16 cellular contexts compared by ENCODE assay signal in genomic region chr2:200399046-200399445, GRCh38.
DNase-seq lines count a peak whose midpoint lies in the region; TF ChIP-seq lines count a peak whose summit lies in the region.
"Had no signal": no experiment of that assay in that cellular context is flagged by ENCODE, and none has a peak within 500 bp of the region (broad histone marks: within the 10 kb centered on the region; RNA-seq: fewer than 3 reads in every experiment).

No MANE protein-coding gene starts in this region.

- H3K27me3 Mint-ChIP-seq in Caco-2 (ENCODE audit: insufficient read depth, unreplicated experiment): no peaks in the 10 kb centered on the region

- H3K4me3 Mint-ChIP-seq in Caco-2 (ENCODE audit: unreplicated experiment): no peak overlapping the region
- H3K4me3 Mint-ChIP-seq: activated CD8-positive, alpha-beta T cell treated with anti-CD3 and anti-CD28 coated beads, Interleukin-2, amount 10 ng/mL, durations not matched to agents 7 days and 5 days; H9 had no signal

- no peaks in the 10 kb centered on the region for H3K9me3 ChIP-seq in osteoblast (ENCODE audit: low read depth, low read length)
- H3K9me3 ChIP-seq in ovary: no peaks in the 10 kb centered on the region
- H3K9me3 ChIP-seq in Caco-2: no peaks in the 10 kb centered on the region
- H3K9me3 ChIP-seq: colonic mucosa, tibial nerve had no signal

- H2AFZ ChIP-seq in osteoblast (ENCODE audit: low read length): no peak overlapping the region

- H3K27me3 ChIP-seq in osteoblast (ENCODE audit: insufficient read depth, low read length) (no peaks in the 10 kb centered on the region), ovary (no peaks in the 10 kb centered on the region), Caco-2 (replicated peaks; ENCODE audit: control insufficient read depth, insufficient read depth, low read length) (no peaks in the 10 kb centered on the region)
- H3K27me3 ChIP-seq: colonic mucosa, tibial nerve had no signal

- 92 to 97% (median 95%) methylated on average over 1 of the region's 1 CpG for WGBS in ovary, 3 donors

- H4K20me1 ChIP-seq in osteoblast (ENCODE audit: insufficient read depth, low read length): no peaks in the 10 kb centered on the region

- H3K36me3 ChIP-seq in osteoblast (ENCODE audit: insufficient read depth, low read length) (no peaks in the 10 kb centered on the region), ovary (no peaks in the 10 kb centered on the region), Caco-2 (ENCODE audit: control insufficient read depth, insufficient read depth, low read length) (no peaks in the 10 kb centered on the region)
- H3K36me3 ChIP-seq: colonic mucosa had no signal

- H3K27ac Mint-ChIP-seq in Caco-2 (ENCODE audit: unreplicated experiment): no peak overlapping the region
- H3K27ac Mint-ChIP-seq: activated CD8-positive, alpha-beta T cell treated with anti-CD3 and anti-CD28 coated beads, Interleukin-2, amount 10 ng/mL, durations not matched to agents 7 days and 5 days had no signal

- H3K27ac ChIP-seq in osteoblast (ENCODE audit: low read depth, low read length) (peak overlapping the region; percentile 51), ovary (no peak overlapping the region)
- H3K27ac ChIP-seq: 22Rv1, colonic mucosa, tibial nerve had no signal

- peaks cover 38% of the 10 kb centered on the region for H3K4me1 Mint-ChIP-seq in Caco-2 (ENCODE audit: low read depth, unreplicated experiment)

- peaks cover 62% of the 10 kb centered on the region for H3K36me3 Mint-ChIP-seq in Caco-2 (ENCODE audit: insufficient read depth, unreplicated experiment)

- H3K4me1 ChIP-seq in osteoblast (ENCODE audit: insufficient read depth, low read length): peaks cover 21% of the 10 kb centered on the region
- no peaks in the 10 kb centered on the region for H3K4me1 ChIP-seq in ovary (ENCODE audit: insufficient read depth)
- peaks cover 38% of the 10 kb centered on the region for H3K4me1 ChIP-seq in Caco-2

- intact Hi-C loops in ovary (cut with DNase I): no loop called here
- intact Hi-C loops in Caco-2 (cut with micrococcal nuclease; ENCODE audit: unreplicated experiment): no loop called here

- TF ChIP-seq CTCF in choroid plexus epithelial cell (conservative IDR thresholded peaks at IDR 0.05; ENCODE audit: low read depth, low read length): no peak
- no peak for TF ChIP-seq CTCF in osteoblast (IDR thresholded peaks at IDR 0.05; ENCODE audit: extremely low read depth, low read depth, low read length)
- TF ChIP-seq CTCF in ovary (IDR thresholded peaks at IDR 0.05): no peak
- TF ChIP-seq CTCF in Caco-2 (IDR thresholded peaks at IDR 0.05; ENCODE audit: insufficient read depth in 1 of 2, low read depth in 1 of 2, low read length in 1 of 2, severe bottlenecking in 1 of 2, unreplicated experiment in 1 of 2): no peak

- no peak for TF ChIP-seq POLR2A in ovary (IDR thresholded peaks at IDR 0.05)

- peaks cover 25% of the 10 kb centered on the region for H3K79me2 ChIP-seq in osteoblast (ENCODE audit: insufficient read depth, low read length)

- TF ChIP-seq EP300 in ovary (IDR thresholded peaks at IDR 0.05): no peak

- DNase-seq in DMS53 (lab: John Stamatoyannopoulos, UW): peak; percentile 5
- no peak for DNase-seq in DMS53 treated with DMSO at 0.1 percent for 48 hours (lab: John Stamatoyannopoulos, UW; ENCODE audit: unreplicated experiment)
- DNase-seq in LHCN-M2 (ENCODE audit: low read depth): peak; percentile 74
- peak; percentile 61 for DNase-seq in choroid plexus epithelial cell (ENCODE audit: low read depth)
- DNase-seq in osteoblast (ENCODE audit: insufficient read length, low spot score, missing footprints): no peak
- no peak for DNase-seq in NCI-H187 treated with DMSO at 0.1 percent for 48 hours (lab: John Stamatoyannopoulos, UW)
- no peak for DNase-seq in ovary
- no peak for DNase-seq in Caco-2
- DNase-seq: activated CD8-positive, alpha-beta T cell treated with anti-CD3 and anti-CD28 coated beads, Interleukin-2, amount 10 ng/mL, durations not matched to agents 7 days and 5 days; activated naive CD4-positive, alpha-beta T cell treated with Interleukin-2 at 50 U/mL for 16 hours; colonic mucosa; H9; head of caudate nucleus; left ventricle myocardium superior had no signal

- H3K4me3 ChIP-seq in choroid plexus epithelial cell (ENCODE audit: low read depth, low read length) (no peak overlapping the region), osteoblast (ENCODE audit: insufficient read depth, low read length) (no peak overlapping the region), ovary (no peak overlapping the region), Caco-2 (ENCODE audit: low read depth, low read length) (no peak overlapping the region)
- H3K4me3 ChIP-seq: colonic mucosa, tibial nerve had no signal

- POLR2A ChIA-PET in Caco-2 (lab: Charles Lee): no interaction called here

- CTCF ChIA-PET in Caco-2 (lab: Charles Lee): no interaction called here

- H3K4me2 ChIP-seq in osteoblast (ENCODE audit: insufficient read depth, low read length): peak overlapping the region; percentile 14

- no peaks in the 10 kb centered on the region for H3K9me3 Mint-ChIP-seq in Caco-2 (ENCODE audit: unreplicated experiment)
- H3K9me3 Mint-ChIP-seq: H9 had no signal

- BruUV-seq in Caco-2 (replicated peaks; lab: Mats Ljungman, UMichigan): no TSS peak

Comparison
In these comparisons a context has a peak if more than half of its experiments do, and no peak if none do; other contexts are left out.
1. DNase-seq: peak in DMS53 (single experiment), LHCN-M2 (single experiment) and choroid plexus epithelial cell (single experiment); none in DMS53 treated with DMSO at 0.1 percent for 48 hours (single experiment), osteoblast (single experiment), NCI-H187 treated with DMSO at 0.1 percent for 48 hours (single experiment), ovary (0 of 5) and Caco-2 (0 of 2).